ENCODE assay signal across 8 cellular contexts in genomic region chr19:39970674-39971379, GRCh38. TPM values are rescaled to one million over a fixed set of nuclear protein-coding genes. Genes with fewer than 3 reads are reported as not detected.
A peak's percentile ranks its signal among the peaks of the same experiment; 100 is the strongest.
DNase-seq lines count a peak whose midpoint lies in the region; ATAC-seq lines count a peak whose summit lies in the region.

Gene PSMC4, plus strand, starts transcription at chr19:39971165. Its CDS starts 38 bp downstream, at chr19:39971203.

- peak within 1 kb of the TSS; percentile 83 for H3K27ac ChIP-seq in BLaER1

- peaks cover 22% of the 10 kb centered on the region for H3K4me1 ChIP-seq in BLaER1

- H3K36me3 Mint-ChIP-seq in activated CD4-positive, alpha-beta T cell treated with anti-CD3 and anti-CD28 coated beads, Interleukin-2, amount 10 ng/mL, durations not matched to agents 7 days and 5 days (ENCODE audit: low read depth) = peaks cover 50% of the 10 kb centered on the region

- peak within 1 kb of the TSS; percentile 98 for H3K4me2 ChIP-seq in BLaER1

- peaks cover 39% of the 10 kb centered on the region for H3K36me3 ChIP-seq in BLaER1

- H3K9me3 ChIP-seq in BLaER1 = no peaks in the 10 kb centered on the region

- DNase-seq in GM19240 (ENCODE audit: insufficient read length, low spot score) = peak; percentile 94
- peak; percentile 98 for DNase-seq in NCI-H526 treated with DMSO at 0.1 percent for 48 hours (lab: John Stamatoyannopoulos, UW)
- peak; percentile 99 for DNase-seq in activated CD4-positive, alpha-beta T cell treated with anti-CD3 and anti-CD28 coated beads, Interleukin-2, amount 10 ng/mL, durations not matched to agents 7 days and 5 days
- peak; percentile 87 for DNase-seq in cortex of kidney (lab: John Stamatoyannopoulos, UW)
- peak; percentile 100 for DNase-seq in left kidney (ENCODE audit: low read depth, low spot score)
- DNase-seq in stimulated activated CD4-positive, alpha-beta T cell treated with anti-CD3 and anti-CD28 coated beads, Interleukin-2, amount 100 ng/mL, for 4 hours (ENCODE audit: low read depth) = peak; percentile 97

- H4K20me1 ChIP-seq in BLaER1 = peaks cover 24% of the 10 kb centered on the region

- POLR2A ChIA-PET in activated CD4-positive, alpha-beta T cell treated with anti-CD3 and anti-CD28 coated beads, Interleukin-2, amount 10 ng/mL, durations not matched to agents 7 days and 5 days (lab: Charles Lee) = interaction anchor here (0.5 to 1.9 kb wide), 6 partner anchors 17 to 73 kb away, joined by 3 to 8 read pairs (median 4); partner anchors contain the start of gene ZNF546

- H3K9ac ChIP-seq in BLaER1 = peak within 1 kb of the TSS; percentile 94

- H3K27me3 Mint-ChIP-seq in activated CD4-positive, alpha-beta T cell treated with anti-CD3 and anti-CD28 coated beads, Interleukin-2, amount 10 ng/mL, durations not matched to agents 7 days and 5 days = no peaks in the 10 kb centered on the region

- H3K4me1 Mint-ChIP-seq in activated CD4-positive, alpha-beta T cell treated with anti-CD3 and anti-CD28 coated beads, Interleukin-2, amount 10 ng/mL, durations not matched to agents 7 days and 5 days = peaks cover 56% of the 10 kb centered on the region

- H3K4me3 ChIP-seq in BLaER1 = peak within 1 kb of the TSS; percentile 89

- peak; percentile 88 for ATAC-seq in HG03469 (IDR thresholded peaks at IDR 0.05; ENCODE audit: unreplicated experiment)

- H3K27me3 ChIP-seq in BLaER1 = no peaks in the 10 kb centered on the region

- peak within 1 kb of the TSS; percentile 99 for H3K27ac Mint-ChIP-seq in activated CD4-positive, alpha-beta T cell treated with anti-CD3 and anti-CD28 coated beads, Interleukin-2, amount 10 ng/mL, durations not matched to agents 7 days and 5 days

- peak within 1 kb of the TSS; percentile 93 for H3K4me3 Mint-ChIP-seq in activated CD4-positive, alpha-beta T cell treated with anti-CD3 and anti-CD28 coated beads, Interleukin-2, amount 10 ng/mL, durations not matched to agents 7 days and 5 days

- CTCF ChIA-PET in activated CD4-positive, alpha-beta T cell treated with anti-CD3 and anti-CD28 coated beads, Interleukin-2, amount 10 ng/mL, durations not matched to agents 7 days and 5 days (lab: Charles Lee) = interaction anchor here (0.6 to 2.2 kb wide), 27 partner anchors 8 to 1372 kb away, joined by 3 to 14 read pairs (median 4); partner anchors contain the start of genes DYRK1B, FBL, FCGBP and ZNF546

- H3K9me3 Mint-ChIP-seq in activated CD4-positive, alpha-beta T cell treated with anti-CD3 and anti-CD28 coated beads, Interleukin-2, amount 10 ng/mL, durations not matched to agents 7 days and 5 days = peaks cover 8% of the 10 kb centered on the region

RNA-seq across cellular contexts. Expression of gene PSMC4, which starts in this region (rescaled TPM):
- total RNA-seq in activated CD4-positive, alpha-beta T cell treated with anti-CD3 and anti-CD28 coated beads, Interleukin-2, amount 10 ng/mL, durations not matched to agents 7 days and 5 days = 100 to 1,000 TPM; 108 to 122 TPM

Comparison
In these comparisons a context has a peak if more than half of its experiments do, and no peak if none do; other contexts are left out.
1. Peak in every context shown above with its lines: DNase-seq, ATAC-seq, H3K4me3 ChIP-seq and H3K27ac ChIP-seq.